20 cellular contexts compared by ENCODE assay signal in the genomic region with DNA sequence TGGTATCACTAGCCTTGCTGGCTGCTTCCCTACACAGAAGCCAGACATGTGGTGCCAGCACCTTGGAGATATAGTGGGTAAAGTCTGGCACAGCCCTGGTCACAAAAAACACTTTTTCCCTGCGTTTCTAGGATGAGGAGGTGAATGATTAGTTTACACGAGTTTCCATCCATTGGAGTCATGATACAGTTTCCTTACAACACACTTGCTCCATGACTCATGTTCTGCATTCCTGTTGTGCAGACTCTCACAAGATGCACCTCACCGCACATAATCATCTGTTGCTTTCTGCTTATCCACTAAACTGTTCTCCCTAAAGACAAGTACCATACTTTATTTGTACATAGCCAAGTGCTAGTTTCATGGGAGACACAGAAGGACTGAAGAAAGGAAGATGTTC.
A peak's percentile ranks its signal among the peaks of the same experiment; 100 is the strongest.
DNase-seq lines count a peak whose midpoint lies in the region; ATAC-seq and TF ChIP-seq lines count a peak whose summit lies in the region.
"Had no signal": no experiment of that assay in that cellular context is flagged by ENCODE, and none has a peak within 500 bp of the region (broad histone marks: within the 10 kb centered on the region; RNA-seq: fewer than 3 reads in every experiment).

No MANE protein-coding gene starts in this region.

- TF ChIP-seq CTCF in IMR-90 (conservative IDR thresholded peaks at IDR 0.05; ENCODE audit: low read depth, low read length), result no peak
- TF ChIP-seq CTCF in brain microvascular endothelial cell (IDR thresholded peaks at IDR 0.05; ENCODE audit: low read depth, low read length, missing control alignments), result no peak
- no peak for TF ChIP-seq CTCF in kidney epithelial cell (IDR thresholded peaks at IDR 0.05; ENCODE audit: insufficient read depth, low read length, poor library complexity, severe bottlenecking)

- no peak overlapping the region for H4K8ac ChIP-seq in IMR-90 (ENCODE audit: low read depth in 2 of 2, low read length in 2 of 2)

- H4K20me1 ChIP-seq in IMR-90 (ENCODE audit: insufficient read depth, low read length), result no peaks in the 10 kb centered on the region

- H2AFZ ChIP-seq in IMR-90 (replicated peaks; ENCODE audit: low read length, poor library complexity), result no peak overlapping the region

- H3K27me3 ChIP-seq in IMR-90 (ENCODE audit: control insufficient read depth, insufficient read depth, low read length) (no peaks in the 10 kb centered on the region), brain microvascular endothelial cell (replicated peaks) (no peaks in the 10 kb centered on the region), kidney epithelial cell (ENCODE audit: control insufficient read depth, insufficient read depth, low read length) (no peaks in the 10 kb centered on the region)

- no peak overlapping the region for H3K9ac ChIP-seq in IMR-90 (ENCODE audit: low read depth, low read length)

- dilution Hi-C loops in IMR-90 (cut with HindIII; ENCODE audit: low sequenced_read_pairs, unreplicated experiment), result no loop called here

- ATAC-seq in IMR-90 (ENCODE audit: low read depth), result no peak
- no peak for ATAC-seq in GM19328 (IDR thresholded peaks at IDR 0.05; ENCODE audit: unreplicated experiment)
- no peak for ATAC-seq in GM19395 (IDR thresholded peaks at IDR 0.05; ENCODE audit: unreplicated experiment)
- ATAC-seq: effector memory CD8-positive, alpha-beta T cell; mucosa of descending colon; T-helper 17 cell had no signal

- no peaks in the 10 kb centered on the region for H3K4me1 ChIP-seq in IMR-90 (ENCODE audit: control insufficient read depth, insufficient read depth, low read length)

- H2BK5ac ChIP-seq in IMR-90 (ENCODE audit: low read depth, low read length, poor library complexity, severe bottlenecking), result no peak overlapping the region

- no TSS peak for BruUV-seq in IMR-90 (replicated peaks; lab: Mats Ljungman, UMichigan)

- TF ChIP-seq RAD21 in IMR-90 (IDR thresholded peaks at IDR 0.05; ENCODE audit: low read length), result no peak

- no peak for TF ChIP-seq POLR2A in IMR-90 (IDR thresholded peaks at IDR 0.05; ENCODE audit: low read depth, low read length)

- H3K4me2 ChIP-seq in IMR-90 (ENCODE audit: low read depth, low read length), result no peak overlapping the region

- no peak overlapping the region for H4K91ac ChIP-seq in IMR-90 (ENCODE audit: insufficient read depth, low read depth, low read length)

- no peak overlapping the region for H3K56ac ChIP-seq in IMR-90 (ENCODE audit: extremely low read depth, insufficient read depth, low read length)

- no peak overlapping the region for H3K18ac ChIP-seq in IMR-90 (ENCODE audit: low read depth, low read length)

- H3K79me1 ChIP-seq in IMR-90 (ENCODE audit: low read depth in 1 of 2, low read length in 2 of 2), result no peaks in the 10 kb centered on the region

- no peak overlapping the region for H2BK120ac ChIP-seq in IMR-90 (ENCODE audit: low read depth, low read length)

- no peak overlapping the region for H3K4me3 ChIP-seq in IMR-90 (ENCODE audit: insufficient read depth, low read depth, low read length)
- no peak overlapping the region for H3K4me3 ChIP-seq in brain microvascular endothelial cell (ENCODE audit: low read depth, low read length)
- no peak overlapping the region for H3K4me3 ChIP-seq in kidney epithelial cell (ENCODE audit: low read depth, low read length)
- H3K4me3 ChIP-seq: mucosa of descending colon had no signal

- H2AK9ac ChIP-seq in IMR-90 (replicated peaks; ENCODE audit: low read depth, low read length, poor library complexity), result no peak overlapping the region

- no peak overlapping the region for H2BK20ac ChIP-seq in IMR-90 (ENCODE audit: low read depth, low read length)

- in situ Hi-C loops in IMR-90 (cut with MboI; ENCODE audit: low sequenced_read_pairs) (no loop called here), brain microvascular endothelial cell (cut with HindIII; ENCODE audit: low pct_ligation_motif_present, low sequenced_read_pairs) (no loop called here)

- intact Hi-C loops in IMR-90 (cut with micrococcal nuclease), result no loop called here

- CTCF ChIA-PET in IMR-90 (lab: Yijun Ruan, JAX), result no interaction called here

- no peak overlapping the region for H3K14ac ChIP-seq in IMR-90 (replicated peaks; ENCODE audit: low read depth, low read length)

- no peak overlapping the region for H4K5ac ChIP-seq in IMR-90 (ENCODE audit: low read depth, low read length)

- H2BK15ac ChIP-seq in IMR-90 (ENCODE audit: low read depth, low read length), result no peak overlapping the region

- no peaks in the 10 kb centered on the region; the same call in 1 of the 2 replicates for H3K9me3 ChIP-seq in IMR-90 (ENCODE audit: control insufficient read depth, insufficient read depth, low read length)
- H3K9me3 ChIP-seq: mucosa of descending colon had no signal

- DNase-seq in AG08395 (ENCODE audit: low spot score) (peak; percentile 65), IMR-90 (peak; percentile 11), brain microvascular endothelial cell (peak; percentile 1), kidney epithelial cell (ENCODE audit: low read depth) (peak; percentile 89), MV-4-11 (lab: John Stamatoyannopoulos, UW) (no peak), mucosa of gallbladder (ENCODE audit: low spot score) (no peak)
- DNase-seq: activated CD4-positive, alpha-beta T cell treated with anti-CD3 and anti-CD28 coated beads for 1 hour; activated naive CD4-positive, alpha-beta T cell treated with Interleukin-2 at 50 U/mL for 16 hours; Calu3; effector memory CD8-positive, alpha-beta T cell; GF-D8; kidney; mucosa of descending colon; NCI-H1092 treated with DMSO at 0.1 percent for 48 hours; Right ventricle myocardium superior; stimulated activated naive CD4-positive, alpha-beta T cell; T-helper 17 cell; trophoblast cell had no signal

- no peak overlapping the region for H3K27ac ChIP-seq in IMR-90 (ENCODE audit: insufficient read depth, low read length)
- no peak overlapping the region for H3K27ac ChIP-seq in brain microvascular endothelial cell

- WGBS in IMR-90 (ENCODE audit: extremely low coverage in 2 of 2, insufficient read length in 1 of 2), 2 experiments, result 29% methylated on average over 1 of the region's 3 CpGs; no CpG with 5 or more reads in 1 of the 2 experiments

- no peaks in the 10 kb centered on the region for H3K36me3 ChIP-seq in IMR-90 (ENCODE audit: control insufficient read depth, insufficient read depth, low read length)
- no peaks in the 10 kb centered on the region for H3K36me3 ChIP-seq in brain microvascular endothelial cell (replicated peaks)
- H3K36me3 ChIP-seq in kidney epithelial cell (ENCODE audit: control insufficient read depth, insufficient read depth, low read length), result no peaks in the 10 kb centered on the region

- POLR2A ChIA-PET in IMR-90 (lab: Charles Lee; ENCODE audit: unreplicated experiment), result no interaction called here

- no peaks in the 10 kb centered on the region for H3K9me1 ChIP-seq in IMR-90 (ENCODE audit: insufficient read depth, low read length)

- H3K23ac ChIP-seq in IMR-90 (ENCODE audit: low read depth, low read length), result no peak overlapping the region

- no peak overlapping the region for H3K4ac ChIP-seq in IMR-90 (ENCODE audit: low read depth, low read length)

- no peak overlapping the region for H2AK5ac ChIP-seq in IMR-90 (ENCODE audit: low read depth, low read length)

TF ChIP-seq in IMR-90, 13 proteins besides CTCF, POLR2A, EP300 and RAD21:
- TF ChIP-seq MAFK (IDR thresholded peaks at IDR 0.05; ENCODE audit: low read depth, low read length) (no peak), MAZ (IDR thresholded peaks at IDR 0.05; ENCODE audit: borderline replicate concordance, low read depth, low read length) (no peak), RCOR1 (IDR thresholded peaks at IDR 0.05; ENCODE audit: insufficient replicate concordance, low read length) (no peak), BHLHE40 (IDR thresholded peaks at IDR 0.05; ENCODE audit: low read depth, low read length) (no peak), MXI1 (IDR thresholded peaks at IDR 0.05; ENCODE audit: borderline replicate concordance, low read depth, low read length) (no peak), RFX5 (IDR thresholded peaks at IDR 0.05; ENCODE audit: low read depth, low read length) (no peak), CHD1 (IDR thresholded peaks at IDR 0.05; ENCODE audit: low read depth, low read length) (no peak), FOS (IDR thresholded peaks at IDR 0.05; ENCODE audit: low read depth, low read length) (no peak), NFE2L2 (IDR thresholded peaks at IDR 0.05; ENCODE audit: low read depth, low read length) (no peak), CEBPB (IDR thresholded peaks at IDR 0.05; ENCODE audit: low read depth, low read length) (no peak), SMC3 (IDR thresholded peaks at IDR 0.05; ENCODE audit: low read depth, low read length) (no peak)
- TF ChIP-seq, protein P1, sequence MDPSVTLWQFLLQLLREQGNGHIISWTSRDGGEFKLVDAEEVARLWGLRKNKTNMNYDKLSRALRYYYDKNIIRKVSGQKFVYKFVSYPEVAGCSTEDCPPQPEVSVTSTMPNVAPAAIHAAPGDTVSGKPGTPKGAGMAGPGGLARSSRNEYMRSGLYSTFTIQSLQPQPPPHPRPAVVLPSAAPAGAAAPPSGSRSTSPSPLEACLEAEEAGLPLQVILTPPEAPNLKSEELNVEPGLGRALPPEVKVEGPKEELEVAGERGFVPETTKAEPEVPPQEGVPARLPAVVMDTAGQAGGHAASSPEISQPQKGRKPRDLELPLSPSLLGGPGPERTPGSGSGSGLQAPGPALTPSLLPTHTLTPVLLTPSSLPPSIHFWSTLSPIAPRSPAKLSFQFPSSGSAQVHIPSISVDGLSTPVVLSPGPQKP (IDR thresholded peaks at IDR 0.05; ENCODE audit: borderline replicate concordance, low read depth, low read length), result no peak
- TF ChIP-seq, protein P2, sequence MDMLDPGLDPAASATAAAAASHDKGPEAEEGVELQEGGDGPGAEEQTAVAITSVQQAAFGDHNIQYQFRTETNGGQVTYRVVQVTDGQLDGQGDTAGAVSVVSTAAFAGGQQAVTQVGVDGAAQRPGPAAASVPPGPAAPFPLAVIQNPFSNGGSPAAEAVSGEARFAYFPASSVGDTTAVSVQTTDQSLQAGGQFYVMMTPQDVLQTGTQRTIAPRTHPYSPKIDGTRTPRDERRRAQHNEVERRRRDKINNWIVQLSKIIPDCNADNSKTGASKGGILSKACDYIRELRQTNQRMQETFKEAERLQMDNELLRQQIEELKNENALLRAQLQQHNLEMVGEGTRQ (IDR thresholded peaks at IDR 0.05; ENCODE audit: low read depth, low read length), result no peak

Comparison
In these comparisons a context has a peak if more than half of its experiments do, and no peak if none do; other contexts are left out.
1. DNase-seq: peak in AG08395 (single experiment), IMR-90 (single experiment), brain microvascular endothelial cell (single experiment) and kidney epithelial cell (single experiment); none in MV-4-11 (single experiment) and mucosa of gallbladder (single experiment).